In genomic region chr2:101753207-101753616, GRCh38 we compare ENCODE assay signal across 11 cellular contexts. TPM values are rescaled to one million over a fixed set of nuclear protein-coding genes. Genes with fewer than 3 reads are reported as not detected.
A peak's percentile ranks its signal among the peaks of the same experiment; 100 is the strongest.
DNase-seq lines count a peak whose midpoint lies in the region; ATAC-seq and TF ChIP-seq lines count a peak whose summit lies in the region.
"Had no signal": no experiment of that assay in that cellular context is flagged by ENCODE, and none has a peak within 500 bp of the region (broad histone marks: within the 10 kb centered on the region; RNA-seq: fewer than 3 reads in every experiment).

No MANE protein-coding gene starts in this region.

- peaks cover 0 to 68% (median 46%) of the 10 kb centered on the region in 4 donors for H3K4me1 ChIP-seq in tibial artery
- H3K4me1 ChIP-seq in BE2C, result no peaks in the 10 kb centered on the region

- H3K27me3 ChIP-seq in tibial artery (no peaks in the 10 kb centered on the region), BE2C (no peaks in the 10 kb centered on the region)

- DNase-seq in activated T-cell treated with anti-CD3 and anti-CD28 coated beads, Interleukin-2, amount 50 U/mL, for 72 hours, result no peak
- no peak for DNase-seq in activated T-cell treated with anti-CD3 and anti-CD28 coated beads for 4 hours
- no peak for DNase-seq in memory B cell (ENCODE audit: low spot score in 2 of 2)
- no peak for DNase-seq in tibial artery
- DNase-seq in NCI-H2107 treated with DMSO at 0.1 percent for 48 hours (lab: John Stamatoyannopoulos, UW; ENCODE audit: unreplicated experiment), result no peak
- no peak for DNase-seq in BE2C
- DNase-seq: activated T-cell treated with anti-CD3 and anti-CD28 coated beads, Interleukin-2, amount 50 U/mL, for 4 hours; mucosa of descending colon had no signal

- peaks cover 0 to 2% of the 10 kb centered on the region in 2 donors for H3K36me3 Mint-ChIP-seq in activated T-cell treated with anti-CD3 and anti-CD28 coated beads, Interleukin-2, amount 50 U/mL, for 72 hours (ENCODE audit: insufficient read depth in 2 of 2)
- H3K36me3 Mint-ChIP-seq in memory B cell, result peaks cover 2% of the 10 kb centered on the region

- H3K27me3 Mint-ChIP-seq in activated T-cell treated with anti-CD3 and anti-CD28 coated beads, Interleukin-2, amount 50 U/mL, for 72 hours (ENCODE audit: low read depth), result no peaks in the 10 kb centered on the region
- H3K27me3 Mint-ChIP-seq in memory B cell, result no peaks in the 10 kb centered on the region

- TF ChIP-seq CTCF in tibial artery (IDR thresholded peaks at IDR 0.05), result no peak
- no peak for TF ChIP-seq CTCF in BE2C (IDR thresholded peaks at IDR 0.05; ENCODE audit: low read depth, low read length)

- H3K36me3 ChIP-seq in tibial artery, result no peaks in the 10 kb centered on the region
- H3K36me3 ChIP-seq in BE2C, result no peaks in the 10 kb centered on the region

- ATAC-seq in activated T-cell treated with anti-CD3 and anti-CD28 coated beads, Interleukin-2, amount 50 U/mL, for 72 hours (replicated peaks in 1 of 2), result no peak
- ATAC-seq in memory B cell (ENCODE audit: low read depth), result no peak
- no peak for ATAC-seq in GM19455 (IDR thresholded peaks at IDR 0.05; ENCODE audit: unreplicated experiment)
- ATAC-seq: activated T-cell treated with anti-CD3 and anti-CD28 coated beads, Interleukin-2, amount 50 U/mL, for 4 hours had no signal

- H3K27ac ChIP-seq in angular gyrus (ENCODE audit: low read depth, low read length) (peak overlapping the region; percentile 95), tibial artery (peak overlapping the region; percentile 31 to 41)
- H3K27ac ChIP-seq: HL-60 had no signal

- H3K9me3 ChIP-seq in tibial artery (no peaks in the 10 kb centered on the region), BE2C (no peaks in the 10 kb centered on the region)
- H3K9me3 ChIP-seq: mucosa of descending colon had no signal

- H3K9me3 Mint-ChIP-seq in activated T-cell treated with anti-CD3 and anti-CD28 coated beads, Interleukin-2, amount 50 U/mL, for 72 hours, result no peaks in the 10 kb centered on the region
- H3K9me3 Mint-ChIP-seq in memory B cell, result no peaks in the 10 kb centered on the region
- H3K9me3 Mint-ChIP-seq: activated T-cell treated with anti-CD3 and anti-CD28 coated beads, Interleukin-2, amount 50 U/mL, for 4 hours had no signal

- H3K4me1 Mint-ChIP-seq in activated T-cell treated with anti-CD3 and anti-CD28 coated beads, Interleukin-2, amount 50 U/mL, for 72 hours (ENCODE audit: low read depth), result peaks cover 74% of the 10 kb centered on the region
- peaks cover 52% of the 10 kb centered on the region for H3K4me1 Mint-ChIP-seq in memory B cell

- intact Hi-C loops in tibial artery (cut with DNase I; ENCODE audit: low total_unique reads), result loop anchor here (10.0 kb wide), 1 partner anchor 58 kb away; the partner anchor contains the start of gene MAP4K4

- H3K27ac Mint-ChIP-seq in activated T-cell treated with anti-CD3 and anti-CD28 coated beads, Interleukin-2, amount 50 U/mL, for 72 hours, result peak overlapping the region; percentile 3
- peak overlapping the region; percentile 87 for H3K27ac Mint-ChIP-seq in memory B cell

- H3K4me3 Mint-ChIP-seq in activated T-cell treated with anti-CD3 and anti-CD28 coated beads, Interleukin-2, amount 50 U/mL, for 72 hours, result peak overlapping the region; percentile 3 to 63
- H3K4me3 Mint-ChIP-seq in memory B cell, result peak overlapping the region; percentile 17
- H3K4me3 Mint-ChIP-seq: activated T-cell treated with anti-CD3 and anti-CD28 coated beads, Interleukin-2, amount 50 U/mL, for 4 hours had no signal

- H3K4me3 ChIP-seq in tibial artery (no peak overlapping the region), BE2C (ENCODE audit: low read depth, low read length) (no peak overlapping the region)
- H3K4me3 ChIP-seq: mucosa of descending colon had no signal

RNA-seq across cellular contexts. Expression of gene MAP4K4, which starts 55.7 kb away (rescaled TPM):
- 10 to 100 TPM; 72.1 to 85.1 TPM for total RNA-seq in activated T-cell treated with anti-CD3 and anti-CD28 coated beads, Interleukin-2, amount 50 U/mL, for 72 hours
- 31.0 TPM for polyA plus RNA-seq in BE2C (2012; ENCODE audit: insufficient read depth, insufficient read length, low read depth)
